In genomic region chr11:57424802-57425564, GRCh38 we compare ENCODE assay signal across 8 cellular contexts. TPM values are rescaled to one million over a fixed set of nuclear protein-coding genes. Genes with fewer than 3 reads are reported as not detected.
A peak's percentile ranks its signal among the peaks of the same experiment; 100 is the strongest.
DNase-seq lines count a peak whose midpoint lies in the region; ATAC-seq lines count a peak whose summit lies in the region.

No MANE protein-coding gene starts in this region.

- no peak overlapping the region for H2BK5ac ChIP-seq in mesendoderm (ENCODE audit: low read length)

- H3K27ac ChIP-seq in mesendoderm (ENCODE audit: low read depth, low read length), result no peak overlapping the region

- ATAC-seq in GM21723 (IDR thresholded peaks at IDR 0.05; ENCODE audit: unreplicated experiment), result peak; percentile 89

- no peak overlapping the region for H3K4me3 ChIP-seq in mesendoderm (ENCODE audit: low read length)

- no peak overlapping the region for H3K4ac ChIP-seq in mesendoderm (ENCODE audit: low read depth, low read length)

- no peak overlapping the region for H4K8ac ChIP-seq in mesendoderm (ENCODE audit: low read depth, low read length)

- no peak overlapping the region for H3K4me2 ChIP-seq in mesendoderm (ENCODE audit: low read length)

- no peak overlapping the region for H2AK5ac ChIP-seq in mesendoderm (ENCODE audit: low read length)

- peaks cover 9% of the 10 kb centered on the region for H3K4me1 ChIP-seq in mesendoderm (ENCODE audit: control insufficient read depth, low read depth, low read length)

- H3K79me1 ChIP-seq in mesendoderm (ENCODE audit: low read length), result no peaks in the 10 kb centered on the region

- no CpG with 5 or more reads among the region's 15 CpGs for WGBS in mesendoderm (ENCODE audit: extremely low coverage, insufficient coverage, low lambda C conversion rate)

- H4K5ac ChIP-seq in mesendoderm (ENCODE audit: low read length), result no peak overlapping the region

- DNase-seq in GM04504 (ENCODE audit: low read depth) (peak; percentile 50), Kasumi-1 (lab: John Stamatoyannopoulos, UW) (peak; percentile 99), cerebellum (ENCODE audit: low spot score) (peak; percentile 29), mesendoderm (peak; percentile 87), cortex of kidney (lab: John Stamatoyannopoulos, UW) (no peak)
- DNase-seq in activated CD4-positive, alpha-beta T cell treated with anti-CD3 and anti-CD28 coated beads for 1 hour, result peak; percentile 75
- peak; percentile 78 to 82 for DNase-seq in stimulated activated CD8-positive, alpha-beta memory T cell treated with anti-CD3 and anti-CD28 coated beads, Interleukin-2, amount 100 ng/mL, for 48 hours (ENCODE audit: low read depth in 2 of 2)

- peaks cover 4% of the 10 kb centered on the region for H3K36me3 ChIP-seq in mesendoderm (ENCODE audit: control insufficient read depth, insufficient read depth, low read length)

- no peak overlapping the region for H3K18ac ChIP-seq in mesendoderm (ENCODE audit: low read length)

- H2BK15ac ChIP-seq in mesendoderm (replicated peaks; ENCODE audit: low read depth), result no peak overlapping the region

- peak overlapping the region; percentile 5 for H3K9ac ChIP-seq in mesendoderm (ENCODE audit: low read length)

- H3K23ac ChIP-seq in mesendoderm (ENCODE audit: low read length), result no peak overlapping the region

- no peaks in the 10 kb centered on the region for H3K27me3 ChIP-seq in mesendoderm (ENCODE audit: insufficient read depth, low read length, poor library complexity)

- peak overlapping the region; percentile 58 for H3K56ac ChIP-seq in mesendoderm (ENCODE audit: low read length)

- H3K79me2 ChIP-seq in mesendoderm (ENCODE audit: control insufficient read depth, insufficient read depth, low read length), result no peaks in the 10 kb centered on the region

- H2BK120ac ChIP-seq in mesendoderm (ENCODE audit: low read depth, low read length), result no peak overlapping the region

RNA-seq across cellular contexts. Expression of gene SLC43A3, which starts 1.9 kb away (rescaled TPM):
- 11.1 TPM for total RNA-seq in cerebellum
- polyA plus RNA-seq in mesendoderm (2013, experiment 1 of 2), result 28.3 TPM
- 29.2 TPM for polyA plus RNA-seq in mesendoderm (2013, experiment 2 of 2)

RNA-seq across cellular contexts. Expression of gene PRG2, which starts 34.5 kb away (rescaled TPM):
- total RNA-seq in cerebellum, result 0.36 TPM
- polyA plus RNA-seq in mesendoderm (2013, experiment 1 of 2), result 0.13 TPM
- 0.08 TPM for polyA plus RNA-seq in mesendoderm (2013, experiment 2 of 2)

RNA-seq across cellular contexts. Expression of gene RTN4RL2, which starts 35.3 kb away (rescaled TPM):
- 1.2 TPM for total RNA-seq in cerebellum
- polyA plus RNA-seq in mesendoderm (2013, experiment 1 of 2), result 4.2 TPM
- polyA plus RNA-seq in mesendoderm (2013, experiment 2 of 2), result 4.5 TPM

RNA-seq across cellular contexts. Expression of gene PRG3, which starts 44.0 kb away (rescaled TPM):
- not detected for total RNA-seq in cerebellum
- polyA plus RNA-seq in mesendoderm (2013, experiment 1 of 2), result not detected
- polyA plus RNA-seq in mesendoderm (2013, experiment 2 of 2), result not detected
